In genomic region chr6:154247119-154247814, GRCh38 we compare ENCODE assay signal across 8 cellular contexts.
A peak's percentile ranks its signal among the peaks of the same experiment; 100 is the strongest.
DNase-seq lines count a peak whose midpoint lies in the region; ATAC-seq and TF ChIP-seq lines count a peak whose summit lies in the region.

No MANE protein-coding gene starts in this region.

- no peaks in the 10 kb centered on the region for H3K9me3 ChIP-seq in DND-41 (ENCODE audit: insufficient read depth, low read length, severe bottlenecking)
- H3K9me3 ChIP-seq in mesodermal cell (ENCODE audit: control insufficient read depth, low read length), result no peaks in the 10 kb centered on the region
- no peaks in the 10 kb centered on the region for H3K9me3 ChIP-seq in Caco-2

- TF ChIP-seq CTCF in DND-41 (IDR thresholded peaks at IDR 0.05; ENCODE audit: borderline replicate concordance, extremely low read depth, low read length, poor library complexity, severe bottlenecking) (no peak), RWPE1 (conservative IDR thresholded peaks at IDR 0.05; ENCODE audit: low read depth) (no peak), Caco-2 (IDR thresholded peaks at IDR 0.05; ENCODE audit: insufficient read depth in 1 of 2, low read depth in 1 of 2, low read length in 1 of 2, severe bottlenecking in 1 of 2, unreplicated experiment in 1 of 2) (no peak)

- H3K36me3 Mint-ChIP-seq in activated CD8-positive, alpha-beta T cell treated with anti-CD3 and anti-CD28 coated beads, Interleukin-2, amount 10 ng/mL, durations not matched to agents 7 days and 5 days (ENCODE audit: low read depth), result peaks cover 35% of the 10 kb centered on the region
- H3K36me3 Mint-ChIP-seq in Caco-2 (ENCODE audit: insufficient read depth, unreplicated experiment), result no peaks in the 10 kb centered on the region

- peak; percentile 63 for ATAC-seq in DND-41 (ENCODE audit: insufficient read depth, low read depth)
- ATAC-seq in GM19468 (IDR thresholded peaks at IDR 0.05; ENCODE audit: extremely low read depth, unreplicated experiment), result peak; percentile 13
- peak; percentile 39 for ATAC-seq in HG03521 (IDR thresholded peaks at IDR 0.05; ENCODE audit: unreplicated experiment)
- peak; percentile 62 for ATAC-seq in activated CD8-positive, alpha-beta T cell treated with anti-CD3 and anti-CD28 coated beads, Interleukin-2, amount 10 ng/mL, durations not matched to agents 7 days and 5 days

- peak overlapping the region; percentile 82 for H3K9ac ChIP-seq in DND-41 (ENCODE audit: low read depth, low read length)

- peak overlapping the region; percentile 57 to 66 for H3K4me3 ChIP-seq in DND-41 (ENCODE audit: low read depth in 1 of 2, low read length in 2 of 2)
- H3K4me3 ChIP-seq in mesodermal cell (ENCODE audit: extremely low read depth, insufficient read depth, low read length, poor library complexity, severe bottlenecking), result no peak overlapping the region
- no peak overlapping the region for H3K4me3 ChIP-seq in Caco-2 (ENCODE audit: low read depth, low read length)

- DNase-seq in DND-41, result peak; percentile 46
- peak; percentile 62 for DNase-seq in activated CD8-positive, alpha-beta T cell treated with anti-CD3 and anti-CD28 coated beads, Interleukin-2, amount 10 ng/mL, durations not matched to agents 7 days and 5 days
- DNase-seq in RWPE1 (ENCODE audit: low spot score), result no peak
- DNase-seq in DMS 273 (lab: John Stamatoyannopoulos, UW; ENCODE audit: unreplicated experiment), result no peak
- DNase-seq in Caco-2, result no peak

- H3K27me3 ChIP-seq in DND-41 (ENCODE audit: insufficient read depth, low read length, poor library complexity) (no peaks in the 10 kb centered on the region), Caco-2 (replicated peaks; ENCODE audit: control insufficient read depth, insufficient read depth, low read length) (no peaks in the 10 kb centered on the region; the same call in 1 of the 2 replicates)

- H2AFZ ChIP-seq in DND-41 (ENCODE audit: low read depth, low read length), result peak overlapping the region; percentile 93

- CTCF ChIA-PET in activated CD8-positive, alpha-beta T cell treated with anti-CD3 and anti-CD28 coated beads, Interleukin-2, amount 10 ng/mL, durations not matched to agents 7 days and 5 days (lab: Charles Lee), result interaction anchor here (1.0 to 4.4 kb wide), 12 partner anchors 9 to 123 kb away, joined by 4 to 59 read pairs (median 6); no protein-coding TSS in a partner anchor
- CTCF ChIA-PET in RWPE1 (lab: Yijun Ruan, JAX), result interaction anchor here (0.7 kb wide), 1 partner anchor 1349 kb away, joined by 4 read pairs; no protein-coding TSS in a partner anchor
- CTCF ChIA-PET in Caco-2 (lab: Charles Lee), result interaction anchor here (0.6 kb wide), 1 partner anchor 95 kb away, joined by 3 read pairs; no protein-coding TSS in a partner anchor

- intact Hi-C loops in Caco-2 (cut with micrococcal nuclease; ENCODE audit: unreplicated experiment), result no loop called here

- H3K79me2 ChIP-seq in DND-41 (ENCODE audit: insufficient read depth, low read length), result peaks cover 47% of the 10 kb centered on the region

- peak overlapping the region; percentile 71 for H3K4me2 ChIP-seq in DND-41 (ENCODE audit: insufficient read depth, low read length)

- peaks cover 96% of the 10 kb centered on the region for H3K4me1 ChIP-seq in DND-41 (ENCODE audit: insufficient read depth, low read length)
- peaks cover 15% of the 10 kb centered on the region for H3K4me1 ChIP-seq in mesodermal cell (ENCODE audit: control insufficient read depth, insufficient read depth, low read length, poor library complexity, severe bottlenecking)
- H3K4me1 ChIP-seq in Caco-2, result no peaks in the 10 kb centered on the region

- no peaks in the 10 kb centered on the region for H3K9me3 Mint-ChIP-seq in activated CD8-positive, alpha-beta T cell treated with anti-CD3 and anti-CD28 coated beads, Interleukin-2, amount 10 ng/mL, durations not matched to agents 7 days and 5 days (ENCODE audit: insufficient read depth)
- no peaks in the 10 kb centered on the region for H3K9me3 Mint-ChIP-seq in Caco-2 (ENCODE audit: unreplicated experiment)

- H3K4me3 Mint-ChIP-seq in activated CD8-positive, alpha-beta T cell treated with anti-CD3 and anti-CD28 coated beads, Interleukin-2, amount 10 ng/mL, durations not matched to agents 7 days and 5 days, result peak overlapping the region; percentile 85
- H3K4me3 Mint-ChIP-seq in Caco-2 (ENCODE audit: unreplicated experiment), result no peak overlapping the region

- BruUV-seq in Caco-2 (replicated peaks; lab: Mats Ljungman, UMichigan), result no TSS peak

- no peaks in the 10 kb centered on the region for H3K27me3 Mint-ChIP-seq in activated CD8-positive, alpha-beta T cell treated with anti-CD3 and anti-CD28 coated beads, Interleukin-2, amount 10 ng/mL, durations not matched to agents 7 days and 5 days (ENCODE audit: low read depth)
- H3K27me3 Mint-ChIP-seq in Caco-2 (ENCODE audit: insufficient read depth, unreplicated experiment), result peaks cover 8% of the 10 kb centered on the region

- H3K36me3 ChIP-seq in DND-41 (ENCODE audit: insufficient read depth, low read length), result peaks cover 13% of the 10 kb centered on the region
- no peaks in the 10 kb centered on the region for H3K36me3 ChIP-seq in mesodermal cell (ENCODE audit: control insufficient read depth, insufficient read depth, low read length)
- H3K36me3 ChIP-seq in Caco-2 (ENCODE audit: control insufficient read depth, insufficient read depth, low read length), result no peaks in the 10 kb centered on the region

- H3K4me1 Mint-ChIP-seq in activated CD8-positive, alpha-beta T cell treated with anti-CD3 and anti-CD28 coated beads, Interleukin-2, amount 10 ng/mL, durations not matched to agents 7 days and 5 days (ENCODE audit: low read depth), result peaks cover 82% of the 10 kb centered on the region
- peaks cover 8% of the 10 kb centered on the region for H3K4me1 Mint-ChIP-seq in Caco-2 (ENCODE audit: low read depth, unreplicated experiment)

- no peaks in the 10 kb centered on the region for H4K20me1 ChIP-seq in DND-41 (ENCODE audit: insufficient read depth, low read length)

- WGBS in mesodermal cell (ENCODE audit: insufficient coverage in 2 of 2), 2 experiments, result 26 to 37% methylated on average over 4 to 5 of the region's 12 CpGs

- POLR2A ChIA-PET in activated CD8-positive, alpha-beta T cell treated with anti-CD3 and anti-CD28 coated beads, Interleukin-2, amount 10 ng/mL, durations not matched to agents 7 days and 5 days (lab: Charles Lee), result interaction anchor here (0.6 to 2.3 kb wide), 7 partner anchors 8 to 1292 kb away, joined by 3 to 25 read pairs (median 3); no protein-coding TSS in a partner anchor
- POLR2A ChIA-PET in RWPE1 (lab: Yijun Ruan, JAX; ENCODE audit: low non-redundant PET), result no interaction called here
- POLR2A ChIA-PET in Caco-2 (lab: Charles Lee), result no interaction called here

- peak overlapping the region; percentile 90 for H3K27ac Mint-ChIP-seq in activated CD8-positive, alpha-beta T cell treated with anti-CD3 and anti-CD28 coated beads, Interleukin-2, amount 10 ng/mL, durations not matched to agents 7 days and 5 days
- H3K27ac Mint-ChIP-seq in Caco-2 (ENCODE audit: unreplicated experiment), result no peak overlapping the region

- H3K27ac ChIP-seq in DND-41 (ENCODE audit: low read length) (peak overlapping the region; percentile 98), mesodermal cell (ENCODE audit: low read depth, low read length, severe bottlenecking) (peak overlapping the region; percentile 6), RWPE1 (no peak overlapping the region)

Comparison
In these comparisons a context has a peak if more than half of its experiments do, and no peak if none do; other contexts are left out.
1. ATAC-seq: peak in every context shown above with its lines; median percentile 63 in DND-41; 62 in activated CD8-positive, alpha-beta T cell treated with anti-CD3 and anti-CD28 coated beads, Interleukin-2, amount 10 ng/mL, durations not matched to agents 7 days and 5 days; 39 in HG03521; 13 in GM19468.
2. DNase-seq: peak in DND-41 (single experiment) and activated CD8-positive, alpha-beta T cell treated with anti-CD3 and anti-CD28 coated beads, Interleukin-2, amount 10 ng/mL, durations not matched to agents 7 days and 5 days (single experiment); none in RWPE1 (single experiment), DMS 273 (single experiment) and Caco-2 (0 of 2).
3. H3K4me3 ChIP-seq: peak in DND-41 (2 of 2); none in mesodermal cell (single experiment) and Caco-2 (single experiment).